ENCODE assay signal across 15 cellular contexts in the genomic region with DNA sequence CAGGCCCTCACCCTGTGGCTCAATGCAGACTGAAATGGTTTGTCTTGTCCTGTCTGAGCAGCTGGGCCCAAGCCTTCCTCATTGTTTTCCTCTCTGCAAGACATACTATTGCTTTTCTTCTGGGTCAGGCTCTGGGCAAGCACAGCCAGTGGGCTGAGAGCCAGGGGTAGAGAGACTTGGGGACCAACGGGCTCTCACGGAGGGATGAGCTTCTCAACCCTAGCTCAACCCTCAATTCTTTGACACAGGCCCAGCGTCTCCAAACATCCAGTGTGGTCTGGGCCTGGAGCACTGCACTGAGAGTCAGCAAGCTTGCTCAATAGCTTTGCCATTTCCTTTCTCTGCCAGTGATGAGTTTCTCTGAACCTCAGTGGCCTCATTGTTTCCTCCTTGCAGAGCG. TPM values are rescaled to one million over a fixed set of nuclear protein-coding genes. Genes with fewer than 3 reads are reported as not detected.
DNase-seq lines count a peak whose midpoint lies in the region; ATAC-seq and TF ChIP-seq lines count a peak whose summit lies in the region.
"Had no signal": no experiment of that assay in that cellular context is flagged by ENCODE, and none has a peak within 500 bp of the region (broad histone marks: within the 10 kb centered on the region; RNA-seq: fewer than 3 reads in every experiment).

No MANE protein-coding gene starts in this region.

- no peaks in the 10 kb centered on the region for H3K36me3 Mint-ChIP-seq in neural crest cell (ENCODE audit: low read depth)

- H3K4me3 ChIP-seq in heart left ventricle = no peak overlapping the region
- H3K4me3 ChIP-seq: A549, K562 had no signal

- H3K4me1 Mint-ChIP-seq in neural crest cell = no peaks in the 10 kb centered on the region

- H3K36me3 ChIP-seq in heart left ventricle = no peaks in the 10 kb centered on the region

- H3K27me3 ChIP-seq in heart left ventricle = peaks cover 0 to 16% (median 0%) of the 10 kb centered on the region in 9 donors

- H3K4me3 Mint-ChIP-seq in neural crest cell = no peak overlapping the region

- H3K9me3 Mint-ChIP-seq in neural crest cell = no peaks in the 10 kb centered on the region

- peak; percentile 26 for ATAC-seq in left ventricle myocardium superior
- no peak for ATAC-seq in heart left ventricle
- no peak for ATAC-seq in GM21423 (IDR thresholded peaks at IDR 0.05; ENCODE audit: unreplicated experiment)
- ATAC-seq: A549, K562 had no signal

- WGBS in heart left ventricle, 4 donors = 79 to 93% (median 82%) methylated on average over 4 of the region's 4 CpGs

- H3K27ac Mint-ChIP-seq in neural crest cell (ENCODE audit: unreplicated experiment) = peak overlapping the region; percentile 35

- DNase-seq in left ventricle myocardium superior (no peak), heart left ventricle (no peak), cerebellar cortex (ENCODE audit: low spot score) (peak; percentile 3), neural crest cell (ENCODE audit: low read depth, low spot score) (no peak), NCI-H187 treated with DMSO at 0.1 percent for 48 hours (lab: John Stamatoyannopoulos, UW) (no peak), EL (no peak)
- DNase-seq: COR-L47, NCI-H1092, NCI-H146, NCI-H226, NCI-H524 treated with DMSO at 0.1 percent for 48 hours, SHP77 treated with DMSO at 0.1 percent for 48 hours had no signal

- H3K4me1 ChIP-seq in heart left ventricle = peaks cover 0 to 21% (median 0%) of the 10 kb centered on the region in 12 donors

- H3K27me3 Mint-ChIP-seq in neural crest cell (ENCODE audit: low read depth) = no peaks in the 10 kb centered on the region

- no peak for TF ChIP-seq POLR2A in heart left ventricle (IDR thresholded peaks at IDR 0.05)

- no peak overlapping the region for H3K27ac ChIP-seq in heart left ventricle
- H3K27ac ChIP-seq: A549 had no signal

- intact Hi-C loops in left ventricle myocardium superior (cut with micrococcal nuclease) (no loop called here), heart left ventricle (cut with DNase I) (no loop called here)

- TF ChIP-seq CTCF in heart left ventricle (IDR thresholded peaks at IDR 0.05) (no peak), neural crest cell (conservative IDR thresholded peaks at IDR 0.05) (no peak)

- H3K9me3 ChIP-seq in heart left ventricle = no peaks in the 10 kb centered on the region
- H3K9me3 ChIP-seq: A549 had no signal

RNA-seq across cellular contexts. Expression of a gene that starts 9.4 kb away (rescaled TPM):
- total RNA-seq in left ventricle myocardium superior = 0.05 TPM
- under 1 TPM in 4 of 9 donors, not detected in 5; 0.12 to 0.32 (median 0.21) TPM for total RNA-seq in heart left ventricle
- polyA plus RNA-seq in heart left ventricle = under 1 TPM; 0.08 to 0.11 TPM
- 0.07 TPM in 1 of 2 replicates, not detected in the other for total RNA-seq in neural crest cell
- total RNA-seq: K562 had no signal
- polyA plus RNA-seq: K562 had no signal
